ENCODE assay signal across 8 cellular contexts in genomic region chr10:124697837-124698559, GRCh38. TPM values are rescaled to one million over a fixed set of nuclear protein-coding genes. Genes with fewer than 3 reads are reported as not detected.
A peak's percentile ranks its signal among the peaks of the same experiment; 100 is the strongest.
DNase-seq lines count a peak whose midpoint lies in the region; ATAC-seq, FAIRE-seq and TF ChIP-seq lines count a peak whose summit lies in the region.

No MANE protein-coding gene starts in this region.

- H3K4me3 Mint-ChIP-seq in activated naive CD4-positive, alpha-beta T cell treated with anti-CD3 and anti-CD28 coated beads, Interleukin-2, amount 50 U/mL, for 24 hours, result no peak overlapping the region

- H3K27ac Mint-ChIP-seq in activated naive CD4-positive, alpha-beta T cell treated with anti-CD3 and anti-CD28 coated beads, Interleukin-2, amount 50 U/mL, for 24 hours, result peak overlapping the region; percentile 94

- intact Hi-C loops in posterior vena cava (cut with DNase I), result no loop called here

- no peak overlapping the region for H3K4me3 ChIP-seq in HL-60 (replicated peaks; ENCODE audit: insufficient read depth, low read length)

- no peak; the same call in none of the 2 replicates for TF ChIP-seq POLR2A in GM12892 (IDR thresholded peaks at IDR 0.05; ENCODE audit: low read depth, low read length)

- CTCF ChIA-PET in GM10248 (lab: Yijun Ruan, JAX), result interaction anchor here (0.9 to 2.9 kb wide), 7 partner anchors 8 to 43 kb away, joined by 3 to 17 read pairs (median 12); no protein-coding TSS in a partner anchor

- DNase-seq in GM10248 (ENCODE audit: extremely low spot score), result peak; percentile 64
- DNase-seq in HL-60 (ENCODE audit: low read depth in 1 of 2, low spot score in 1 of 2), result peak in 1 of 2 experiments; percentile 53
- DNase-seq in posterior vena cava (ENCODE audit: low spot score), result peak; percentile 77
- no peak for DNase-seq in GM12892 (ENCODE audit: insufficient read length)
- no peak for DNase-seq in amniotic stem cell (lab: John Stamatoyannopoulos, UW)

- no peak for ATAC-seq in GM18909 (IDR thresholded peaks at IDR 0.05; ENCODE audit: poor library complexity, unreplicated experiment)
- no peak for ATAC-seq in HG03175 (IDR thresholded peaks at IDR 0.05; ENCODE audit: unreplicated experiment)

- no peaks in the 10 kb centered on the region for H3K27me3 ChIP-seq in HL-60 (ENCODE audit: insufficient read depth, poor library complexity, severe bottlenecking)

- H3K9me3 Mint-ChIP-seq in activated naive CD4-positive, alpha-beta T cell treated with anti-CD3 and anti-CD28 coated beads, Interleukin-2, amount 50 U/mL, for 24 hours, result no peaks in the 10 kb centered on the region

- H3K27me3 Mint-ChIP-seq in activated naive CD4-positive, alpha-beta T cell treated with anti-CD3 and anti-CD28 coated beads, Interleukin-2, amount 50 U/mL, for 24 hours, result no peaks in the 10 kb centered on the region

- H3K27ac ChIP-seq in HL-60 (replicated peaks), result peak overlapping the region; percentile 85

- no peak for FAIRE-seq in GM12892 (lab: Jason Lieb, UNC)

- no peak for TF ChIP-seq CTCF in GM10248 (IDR thresholded peaks at IDR 0.05; ENCODE audit: control extremely low read depth, extremely low read depth, low read depth, missing control alignments)
- no peak for TF ChIP-seq CTCF in HL-60 (IDR thresholded peaks at IDR 0.05; ENCODE audit: insufficient read depth, low read length)

- POLR2A ChIA-PET in GM10248 (lab: Yijun Ruan, JAX), result no interaction called here

- peaks cover 10% of the 10 kb centered on the region for H3K36me3 Mint-ChIP-seq in activated naive CD4-positive, alpha-beta T cell treated with anti-CD3 and anti-CD28 coated beads, Interleukin-2, amount 50 U/mL, for 24 hours

- peaks cover 96% of the 10 kb centered on the region for H3K4me1 Mint-ChIP-seq in activated naive CD4-positive, alpha-beta T cell treated with anti-CD3 and anti-CD28 coated beads, Interleukin-2, amount 50 U/mL, for 24 hours

RNA-seq across cellular contexts. Expression of gene FAM53B, which starts 46.2 kb away (rescaled TPM):
- total RNA-seq in posterior vena cava, result 10 to 100 TPM; 15.6 to 21.4 TPM
- 6.0 TPM for polyA plus RNA-seq in GM12892 (2012; ENCODE audit: missing spikeins)

Comparison
In these comparisons a context has a peak if more than half of its experiments do, and no peak if none do; other contexts are left out.
1. DNase-seq: peak in GM10248 (single experiment) and posterior vena cava (single experiment); none in GM12892 (single experiment) and amniotic stem cell (single experiment).